ENCODE assay signal across 9 cellular contexts in genomic region chr2:64865073-64865830, GRCh38.
DNase-seq lines count a peak whose midpoint lies in the region; ATAC-seq, FAIRE-seq and TF ChIP-seq lines count a peak whose summit lies in the region.
"Had no signal": no experiment of that assay in that cellular context is flagged by ENCODE, and none has a peak within 500 bp of the region (broad histone marks: within the 10 kb centered on the region; RNA-seq: fewer than 3 reads in every experiment).

No MANE protein-coding gene starts in this region.

- intact Hi-C loops in pancreas (cut with DNase I): loop anchor here in 2 of 3 donors (5.0 to 10.0 kb wide), 5 partner anchors 130 to 530 kb away; no protein-coding TSS in a partner anchor
- intact Hi-C loops in tibial artery (cut with DNase I; ENCODE audit: low total_unique reads): loop anchor here (5.0 to 10.0 kb wide), 4 partner anchors 223 to 533 kb away; partner anchors contain the start of gene AFTPH

- H3K4me3 ChIP-seq in cardiac muscle cell (peak overlapping the region; percentile 30), pancreas (peak overlapping the region; percentile 57 to 65 (median 64)), tibial artery (peak overlapping the region; percentile 62 to 64)

- peak; percentile 66 for ATAC-seq in GM19463 (IDR thresholded peaks at IDR 0.05; ENCODE audit: unreplicated experiment)
- peak; percentile 89 to 96 (median 92) for ATAC-seq in pancreas

- H3K4me1 ChIP-seq in cardiac muscle cell (ENCODE audit: low read depth): peaks cover 12% of the 10 kb centered on the region
- peaks cover 0 to 6% (median 0%) of the 10 kb centered on the region in 3 donors for H3K4me1 ChIP-seq in pancreas
- H3K4me1 ChIP-seq in tibial artery: peaks cover 0 to 14% (median 6%) of the 10 kb centered on the region in 4 donors

- peak; percentile 57 for DNase-seq in COLO829 (ENCODE audit: low spot score)
- peak; percentile 91 for DNase-seq in HuH-7 (ENCODE audit: low spot score)
- peak; percentile 73 for DNase-seq in SW480 (ENCODE audit: low spot score)
- DNase-seq in activated naive CD8-positive, alpha-beta T cell treated with anti-CD3 and anti-CD28 coated beads, Interleukin-2, amount 50 U/mL, for 16 hours (ENCODE audit: low read depth, low spot score): peak; percentile 17
- peak; percentile 77 to 80 for DNase-seq in cardiac muscle cell (ENCODE audit: low read depth in 1 of 2, low spot score in 1 of 2)
- peak; percentile 46 to 84 (median 70) for DNase-seq in pancreas
- DNase-seq in tibial artery: peak; percentile 65 to 80

- no peak for FAIRE-seq in pancreas (lab: Jason Lieb, UNC)
- FAIRE-seq: endometrium had no signal

- H3K9me3 ChIP-seq in cardiac muscle cell (ENCODE audit: low read depth) (no peaks in the 10 kb centered on the region), pancreas (no peaks in the 10 kb centered on the region), tibial artery (no peaks in the 10 kb centered on the region)

- 1% methylated on average over 62 to 67 of the region's 67 CpGs for WGBS in pancreas, 2 donors

- H3K27me3 ChIP-seq in cardiac muscle cell (no peaks in the 10 kb centered on the region), pancreas (no peaks in the 10 kb centered on the region), tibial artery (no peaks in the 10 kb centered on the region)

- TF ChIP-seq CTCF in cardiac muscle cell (IDR thresholded peaks at IDR 0.05; ENCODE audit: low read depth, low read length) (peak; percentile 41), pancreas (IDR thresholded peaks at IDR 0.05) (peak; percentile 42 to 85 (median 62)), tibial artery (IDR thresholded peaks at IDR 0.05) (peak; percentile 60 to 97)

- H3K36me3 ChIP-seq in cardiac muscle cell (no peaks in the 10 kb centered on the region), pancreas (no peaks in the 10 kb centered on the region), tibial artery (no peaks in the 10 kb centered on the region)

- H3K27ac ChIP-seq in cardiac muscle cell (peak overlapping the region; percentile 64), pancreas (peak overlapping the region; percentile 48 to 91 (median 68)), tibial artery (peak overlapping the region; percentile 65 to 85)

Comparison
In these comparisons a context has a peak if more than half of its experiments do, and no peak if none do; other contexts are left out.
1. Peak in every context shown above with its lines: DNase-seq, ATAC-seq, H3K4me3 ChIP-seq and H3K27ac ChIP-seq.
2. DNase-seq: peak in every context shown above with its lines; median percentile 91 in HuH-7; 78 in cardiac muscle cell; 73 in SW480; 72 in tibial artery; 70 in pancreas; 57 in COLO829; 17 in activated naive CD8-positive, alpha-beta T cell treated with anti-CD3 and anti-CD28 coated beads, Interleukin-2, amount 50 U/mL, for 16 hours.